Comparison of ENCODE assay signal across 27 cellular contexts in genomic region chr17:76329664-76330063, GRCh38.
"Had no signal": no experiment of that assay in that cellular context is flagged by ENCODE, and none has a peak within 500 bp of the region (broad histone marks: within the 10 kb centered on the region; RNA-seq: fewer than 3 reads in every experiment).

No MANE protein-coding gene starts in this region.

- H2AFZ ChIP-seq: hepatocyte had no signal

- H3K9me3 Mint-ChIP-seq: naive thymus-derived CD4-positive, alpha-beta T cell; natural killer cell treated with Interleukin-12 subunit alpha and Interleukin-12 subunit beta and Interleukin-15 and Interleukin-18, amount 100 ng/mL, for 72 hours; neural crest cell; stimulated activated memory B cell treated with anti-CD40 and anti-IgM and Interleukin-4, amounts not matched to agents 10 μg/mL and 1 μg/mL and 100 μg/mL, for 72 hours; stimulated activated naive CD8-positive, alpha-beta T cell treated with anti-CD3 and anti-CD28 coated beads, Interleukin-15, amount 100 ng/mL, for 72 hours had no signal

- H3K27ac ChIP-seq: heart right ventricle, hepatocyte, left ventricle myocardium inferior, right atrium auricular region, tibial nerve, vagina had no signal

- H3K4me2 ChIP-seq: hepatocyte had no signal

- H3K27me3 Mint-ChIP-seq: naive thymus-derived CD4-positive, alpha-beta T cell; natural killer cell treated with Interleukin-12 subunit alpha and Interleukin-12 subunit beta and Interleukin-15 and Interleukin-18, amount 100 ng/mL, for 72 hours; progenitor cell of endocrine pancreas; stimulated activated memory B cell treated with anti-CD40 and anti-IgM and Interleukin-4, amounts not matched to agents 10 μg/mL and 1 μg/mL and 100 μg/mL, for 72 hours; stimulated activated naive CD8-positive, alpha-beta T cell treated with anti-CD3 and anti-CD28 coated beads, Interleukin-15, amount 100 ng/mL, for 72 hours had no signal

- H3K4me1 Mint-ChIP-seq: stimulated activated memory B cell treated with anti-CD40 and anti-IgM and Interleukin-4, amounts not matched to agents 10 μg/mL and 1 μg/mL and 100 μg/mL, for 72 hours; stimulated activated naive CD8-positive, alpha-beta T cell treated with anti-CD3 and anti-CD28 coated beads, Interleukin-15, amount 100 ng/mL, for 72 hours had no signal

- DNase-seq: heart right ventricle; islet precursor cell; left ventricle myocardium inferior; mesendoderm; midbrain; mucosa of descending colon; naive thymus-derived CD4-positive, alpha-beta T cell; nucleus accumbens; small intestine; stimulated activated CD4-positive, alpha-beta T cell treated with anti-CD3 and anti-CD28 coated beads, Interleukin-1b, Interleukin-23, amount 100 ng/mL, for 48 hours; stimulated activated CD4-positive, alpha-beta T cell treated with anti-CD3 and anti-CD28 coated beads, Interleukin-2, amount 100 ng/mL, for 48 hours; stimulated activated CD4-positive, alpha-beta T cell treated with anti-CD3 and anti-CD28 coated beads, Interleukin-4, amount 100 ng/mL, for 4 hours; stimulated activated CD8-positive, alpha-beta memory T cell treated with anti-CD3 and anti-CD28 coated beads, Interleukin-4, amount 100 ng/mL, for 48 hours; stimulated activated naive CD4-positive, alpha-beta T cell treated with Interleukin-2 at 50 U/mL for 16 hours; stimulated activated naive CD8-positive, alpha-beta T cell treated with anti-CD3 and anti-CD28 coated beads, Interleukin-15, amount 100 ng/mL, for 72 hours; substantia nigra; upper lobe of left lung had no signal

- H3K4me3 Mint-ChIP-seq: naive thymus-derived CD4-positive, alpha-beta T cell; natural killer cell treated with Interleukin-12 subunit alpha and Interleukin-12 subunit beta and Interleukin-15 and Interleukin-18, amount 100 ng/mL, for 72 hours; neural crest cell; stimulated activated memory B cell treated with anti-CD40 and anti-IgM and Interleukin-4, amounts not matched to agents 10 μg/mL and 1 μg/mL and 100 μg/mL, for 72 hours; stimulated activated naive CD8-positive, alpha-beta T cell treated with anti-CD3 and anti-CD28 coated beads, Interleukin-15, amount 100 ng/mL, for 72 hours had no signal

- ATAC-seq: heart right ventricle; mucosa of descending colon; naive thymus-derived CD4-positive, alpha-beta T cell; natural killer cell treated with Interleukin-12 subunit alpha and Interleukin-12 subunit beta and Interleukin-15 and Interleukin-18, amount 100 ng/mL, for 72 hours; sciatic nerve; stimulated activated memory B cell treated with anti-CD40 and anti-IgM and Interleukin-4, amounts not matched to agents 10 μg/mL and 1 μg/mL and 100 μg/mL, for 72 hours; stimulated activated naive CD8-positive, alpha-beta T cell treated with anti-CD3 and anti-CD28 coated beads, Interleukin-15, amount 100 ng/mL, for 72 hours had no signal

- H3K4me1 ChIP-seq: vagina had no signal

- H3K27ac Mint-ChIP-seq: naive thymus-derived CD4-positive, alpha-beta T cell; progenitor cell of endocrine pancreas; stimulated activated memory B cell treated with anti-CD40 and anti-IgM and Interleukin-4, amounts not matched to agents 10 μg/mL and 1 μg/mL and 100 μg/mL, for 72 hours; stimulated activated naive CD8-positive, alpha-beta T cell treated with anti-CD3 and anti-CD28 coated beads, Interleukin-15, amount 100 ng/mL, for 72 hours had no signal

- H3K4me3 ChIP-seq: heart right ventricle, hepatocyte, left ventricle myocardium inferior, lung, mucosa of descending colon, right atrium auricular region, tibial nerve, upper lobe of left lung, vagina had no signal

- H3K27me3 ChIP-seq: heart right ventricle, hepatocyte, right atrium auricular region, tibial nerve, upper lobe of left lung, vagina had no signal

- H3K9me3 ChIP-seq: heart right ventricle, left ventricle myocardium inferior, mucosa of descending colon, right atrium auricular region, tibial nerve, upper lobe of left lung, vagina had no signal
